18 cellular contexts compared by ENCODE assay signal in genomic region chr3:148903022-148903442, GRCh38. TPM values are rescaled to one million over a fixed set of nuclear protein-coding genes. Genes with fewer than 3 reads are reported as not detected.
DNase-seq lines count a peak whose midpoint lies in the region; ATAC-seq and TF ChIP-seq lines count a peak whose summit lies in the region.
"Had no signal": no experiment of that assay in that cellular context is flagged by ENCODE, and none has a peak within 500 bp of the region (broad histone marks: within the 10 kb centered on the region; RNA-seq: fewer than 3 reads in every experiment).

No MANE protein-coding gene starts in this region.

- ATAC-seq in activated CD4-positive, CD25-positive, alpha-beta regulatory T cell treated with anti-CD3 and anti-CD28 coated beads, Interleukin-2, amount 50 U/mL, for 24 hours = peak; percentile 24 to 25
- ATAC-seq: left cardiac atrium had no signal

- DNase-seq in activated CD4-positive, CD25-positive, alpha-beta regulatory T cell (lab: John Stamatoyannopoulos, UW) = no peak
- DNase-seq in NCI-H526 treated with DMSO at 0.1 percent for 48 hours (lab: John Stamatoyannopoulos, UW) (peak; percentile 19), chondrocyte (ENCODE audit: low spot score) (no peak), skeletal muscle cell (ENCODE audit: low read depth) (peak; percentile 14), tibial nerve (ENCODE audit: low spot score in 2 of 2) (no peak), osteocyte (ENCODE audit: extremely low spot score, unreplicated experiment) (no peak), medulla oblongata (ENCODE audit: extremely low spot score) (no peak)
- DNase-seq: activated CD4-positive, CD25-positive, alpha-beta regulatory T cell treated with anti-CD3 and anti-CD28 coated beads, Interleukin-2, amount 50 U/mL, for 72 hours; erythroblast; left cardiac atrium; NCI-H2081 treated with DMSO at 0.1 percent for 48 hours; NCI-H748 treated with DMSO at 0.1 percent for 48 hours; posterior cingulate gyrus; stimulated activated CD4-positive, alpha-beta T cell treated with anti-CD3 and anti-CD28 coated beads, Interleukin-12 subunit alpha, Interleukin-12 subunit beta, amount 100 ng/mL, for 4 hours had no signal

- no peak for TF ChIP-seq CTCF in chondrocyte (IDR thresholded peaks at IDR 0.05)
- TF ChIP-seq CTCF in tibial nerve (IDR thresholded peaks at IDR 0.05) = no peak
- no peak for TF ChIP-seq CTCF in osteocyte (IDR thresholded peaks at IDR 0.05)

- H3K4me1 ChIP-seq in tibial nerve = peaks cover 0 to 7% (median 0%) of the 10 kb centered on the region in 4 donors

- H3K27me3 Mint-ChIP-seq in chondrocyte (ENCODE audit: low read depth) = peaks cover 8% of the 10 kb centered on the region
- peaks cover 33% of the 10 kb centered on the region for H3K27me3 Mint-ChIP-seq in osteocyte (ENCODE audit: unreplicated experiment)

- H3K4me3 ChIP-seq in skeletal muscle cell (ENCODE audit: low read depth, low read length) = no peak overlapping the region
- H3K4me3 ChIP-seq in tibial nerve = no peak overlapping the region
- H3K4me3 ChIP-seq: coronary artery had no signal

- H3K9me3 ChIP-seq in tibial nerve = no peaks in the 10 kb centered on the region

- TF ChIP-seq POLR2A in tibial nerve (IDR thresholded peaks at IDR 0.05) = no peak

- H3K27me3 ChIP-seq in tibial nerve = no peaks in the 10 kb centered on the region

- TF ChIP-seq EP300 in tibial nerve (IDR thresholded peaks at IDR 0.05) = no peak

- peaks cover 23% of the 10 kb centered on the region for H3K4me1 Mint-ChIP-seq in chondrocyte (ENCODE audit: low read depth)
- H3K4me1 Mint-ChIP-seq in osteocyte (ENCODE audit: unreplicated experiment) = peaks cover 20% of the 10 kb centered on the region

- no peaks in the 10 kb centered on the region for H3K36me3 ChIP-seq in tibial nerve

- H3K36me3 Mint-ChIP-seq in chondrocyte (ENCODE audit: low read depth) (no peaks in the 10 kb centered on the region), osteocyte (ENCODE audit: unreplicated experiment) (no peaks in the 10 kb centered on the region)

- H3K4me3 Mint-ChIP-seq in chondrocyte (ENCODE audit: unreplicated experiment) (no peak overlapping the region), osteocyte (ENCODE audit: unreplicated experiment) (no peak overlapping the region)
- H3K4me3 Mint-ChIP-seq: T-helper 1 cell treated with Interleukin-12 subunit alpha and Interleukin-12 subunit beta and Interleukin-4 antibody, amounts not matched to agents 30 μg/mL and 1 μg/mL, for 36 hours had no signal

- WGBS in tibial nerve, 2 donors = 83 to 87% methylated on average over 2 of the region's 2 CpGs

- H3K27ac Mint-ChIP-seq in chondrocyte (ENCODE audit: unreplicated experiment) = peak overlapping the region; percentile 92
- no peak overlapping the region for H3K27ac Mint-ChIP-seq in osteocyte (ENCODE audit: unreplicated experiment)
- H3K27ac Mint-ChIP-seq: T-helper 1 cell treated with Interleukin-12 subunit alpha and Interleukin-12 subunit beta and Interleukin-4 antibody, amounts not matched to agents 30 μg/mL and 1 μg/mL, for 36 hours had no signal

- no peak overlapping the region for H3K27ac ChIP-seq in tibial nerve
- H3K27ac ChIP-seq: coronary artery had no signal

- H3K9me3 Mint-ChIP-seq in chondrocyte (ENCODE audit: low read depth) (no peaks in the 10 kb centered on the region), osteocyte (ENCODE audit: unreplicated experiment) (no peaks in the 10 kb centered on the region)
- H3K9me3 Mint-ChIP-seq: T-helper 1 cell treated with Interleukin-12 subunit alpha and Interleukin-12 subunit beta and Interleukin-4 antibody, amounts not matched to agents 30 μg/mL and 1 μg/mL, for 36 hours had no signal

RNA-seq across cellular contexts. Expression of gene CPA3, which starts 37.9 kb away (rescaled TPM):
- not detected in 3 replicates for total RNA-seq in chondrocyte
- 1 to 10 TPM in 3 of 4 donors, under 1 TPM in 1; 0.60 to 6.9 (median 2.8) TPM for total RNA-seq in tibial nerve
- not detected in 2 replicates for total RNA-seq in osteocyte
- total RNA-seq: RPMI7951 had no signal

Comparison
In these comparisons a context has a peak if more than half of its experiments do, and no peak if none do; other contexts are left out.
1. DNase-seq: peak in NCI-H526 treated with DMSO at 0.1 percent for 48 hours (single experiment) and skeletal muscle cell (single experiment); none in activated CD4-positive, CD25-positive, alpha-beta regulatory T cell (0 of 4), chondrocyte (single experiment), tibial nerve (0 of 2), osteocyte (single experiment) and medulla oblongata (single experiment).